Comparison of ENCODE assay signal across 1 cellular context in the genomic region with DNA sequence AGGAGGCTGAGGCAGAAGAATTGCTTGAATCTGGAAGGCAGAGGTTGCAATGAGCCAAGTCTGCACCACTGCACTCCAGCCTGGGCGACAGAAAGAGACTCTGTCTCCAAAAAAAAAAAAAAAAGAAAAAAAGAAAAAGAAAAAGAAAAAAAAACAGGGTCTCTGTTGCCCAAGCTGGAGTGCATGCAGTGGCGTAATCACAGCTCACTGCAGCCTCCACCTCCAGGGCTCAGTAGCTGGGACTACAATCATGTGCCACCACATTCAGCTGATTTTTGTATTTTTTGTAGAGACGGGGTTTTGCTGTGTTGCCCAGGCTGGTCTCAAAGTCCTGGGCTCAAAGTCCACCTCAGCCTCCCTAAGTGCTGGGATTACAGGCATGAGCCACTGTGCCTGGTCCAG.
TF ChIP-seq lines count a peak whose summit lies in the region.
"Not testable (repeated sequence)": the region's sequence is repeated elsewhere in the genome, so short reads cannot be mapped to it uniquely, and the experiment has no call there.

No MANE protein-coding gene starts in this region.

TF ChIP-seq in HepG2, 621 proteins besides CTCF, POLR2A, EP300 and RAD21 (continued from another document and continues in another):
- TF ChIP-seq, protein P1, sequence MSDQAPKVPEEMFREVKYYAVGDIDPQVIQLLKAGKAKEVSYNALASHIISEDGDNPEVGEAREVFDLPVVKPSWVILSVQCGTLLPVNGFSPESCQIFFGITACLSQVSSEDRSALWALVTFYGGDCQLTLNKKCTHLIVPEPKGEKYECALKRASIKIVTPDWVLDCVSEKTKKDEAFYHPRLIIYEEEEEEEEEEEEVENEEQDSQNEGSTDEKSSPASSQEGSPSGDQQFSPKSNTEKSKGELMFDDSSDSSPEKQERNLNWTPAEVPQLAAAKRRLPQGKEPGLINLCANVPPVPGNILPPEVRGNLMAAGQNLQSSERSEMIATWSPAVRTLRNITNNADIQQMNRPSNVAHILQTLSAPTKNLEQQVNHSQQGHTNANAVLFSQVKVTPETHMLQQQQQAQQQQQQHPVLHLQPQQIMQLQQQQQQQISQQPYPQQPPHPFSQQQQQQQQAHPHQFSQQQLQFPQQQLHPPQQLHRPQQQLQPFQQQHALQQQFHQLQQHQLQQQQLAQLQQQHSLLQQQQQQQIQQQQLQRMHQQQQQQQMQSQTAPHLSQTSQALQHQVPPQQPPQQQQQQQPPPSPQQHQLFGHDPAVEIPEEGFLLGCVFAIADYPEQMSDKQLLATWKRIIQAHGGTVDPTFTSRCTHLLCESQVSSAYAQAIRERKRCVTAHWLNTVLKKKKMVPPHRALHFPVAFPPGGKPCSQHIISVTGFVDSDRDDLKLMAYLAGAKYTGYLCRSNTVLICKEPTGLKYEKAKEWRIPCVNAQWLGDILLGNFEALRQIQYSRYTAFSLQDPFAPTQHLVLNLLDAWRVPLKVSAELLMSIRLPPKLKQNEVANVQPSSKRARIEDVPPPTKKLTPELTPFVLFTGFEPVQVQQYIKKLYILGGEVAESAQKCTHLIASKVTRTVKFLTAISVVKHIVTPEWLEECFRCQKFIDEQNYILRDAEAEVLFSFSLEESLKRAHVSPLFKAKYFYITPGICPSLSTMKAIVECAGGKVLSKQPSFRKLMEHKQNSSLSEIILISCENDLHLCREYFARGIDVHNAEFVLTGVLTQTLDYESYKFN (CRISPR knock-in tag; conservative IDR thresholded peaks at IDR 0.05), result peak; percentile 73
- not testable (repeated sequence) for TF ChIP-seq FOXP1, NR2F6, SOX13 (IDR thresholded peaks at IDR 0.05)
- TF ChIP-seq FOXP1 (CRISPR knock-in tag; IDR thresholded peaks at IDR 0.05) (peak; percentile 38; the same call in 1 of the 2 replicates), ZMYM3 (CRISPR knock-in tag; IDR thresholded peaks at IDR 0.05) (peak; percentile 84), RAD51 (IDR thresholded peaks at IDR 0.05; ENCODE audit: borderline replicate concordance) (peak; percentile 48; the same call in 1 of the 2 replicates), BCL6 (CRISPR knock-in tag; IDR thresholded peaks at IDR 0.05) (peak; percentile 36), ZNF12 (CRISPR knock-in tag; IDR thresholded peaks at IDR 0.05) (peak; percentile 24; the same call in 1 of the 2 replicates), ISL2 (CRISPR knock-in tag; IDR thresholded peaks at IDR 0.05) (0 out of 2 replicates have a peak, but pooled peaks have one; percentile 32), ZNF501 (CRISPR knock-in tag; IDR thresholded peaks at IDR 0.05) (0 out of 2 replicates have a peak, but pooled peaks have one; percentile 28), KAT8 (CRISPR knock-in tag; IDR thresholded peaks at IDR 0.05) (peak; percentile 58; the same call in 1 of the 2 replicates), FOXK1 (CRISPR knock-in tag; IDR thresholded peaks at IDR 0.05; ENCODE audit: borderline replicate concordance, low read depth) (peak; percentile 36; the same call in 1 of the 2 replicates), NR2F6 (CRISPR knock-in tag; IDR thresholded peaks at IDR 0.05) (peak; percentile 43; the same call in 1 of the 2 replicates), HNRNPL (IDR thresholded peaks at IDR 0.05; ENCODE audit: low read depth, low read length) (0 out of 2 replicates have a peak, but pooled peaks have one; percentile 27), KDM2A (CRISPR knock-in tag; IDR thresholded peaks at IDR 0.05; ENCODE audit: borderline replicate concordance, low read depth) (peak; percentile 47; the same call in 1 of the 2 replicates), XRCC5 (optimal IDR thresholded peaks at IDR 0.05; ENCODE audit: low read length) (peak; percentile 51), HNF4G (IDR thresholded peaks at IDR 0.05; ENCODE audit: borderline replicate concordance, low read depth, low read length) (peak; percentile 91), HNF4G (CRISPR knock-in tag; IDR thresholded peaks at IDR 0.05; ENCODE audit: borderline replicate concordance, low read depth) (peak; percentile 91; the same call in 1 of the 2 replicates), RXRA (CRISPR knock-in tag; IDR thresholded peaks at IDR 0.05) (peak; percentile 36; the same call in 1 of the 2 replicates), ZNF644 (CRISPR knock-in tag; IDR thresholded peaks at IDR 0.05; ENCODE audit: low read depth) (0 out of 2 replicates have a peak, but pooled peaks have one; percentile 72), GATAD2A (CRISPR knock-in tag; IDR thresholded peaks at IDR 0.05) (peak; percentile 84), RCOR2 (CRISPR knock-in tag; IDR thresholded peaks at IDR 0.05) (peak; percentile 74; the same call in 1 of the 2 replicates), PITX1 (CRISPR knock-in tag; IDR thresholded peaks at IDR 0.05) (0 out of 2 replicates have a peak, but pooled peaks have one; percentile 40), RXRB (CRISPR knock-in tag; IDR thresholded peaks at IDR 0.05; ENCODE audit: borderline replicate concordance) (peak; percentile 67), HDAC2 (CRISPR knock-in tag; IDR thresholded peaks at IDR 0.05) (peak; percentile 74), CEBPG (CRISPR knock-in tag; IDR thresholded peaks at IDR 0.05) (peak; percentile 83), SOX5 (CRISPR knock-in tag; IDR thresholded peaks at IDR 0.05; ENCODE audit: borderline replicate concordance) (peak; percentile 78), ERF (CRISPR knock-in tag; IDR thresholded peaks at IDR 0.05) (peak; percentile 68; the same call in 1 of the 2 replicates), SOX13 (CRISPR knock-in tag; conservative IDR thresholded peaks at IDR 0.05 in 1 of 2, IDR thresholded peaks at IDR 0.05 in 1 of 2) (peak in 1 of 2 experiments; percentile 70; a peak in 2 of 4 replicates), ELF3 (CRISPR knock-in tag; IDR thresholded peaks at IDR 0.05) (peak; percentile 57), SIX4 (CRISPR knock-in tag; IDR thresholded peaks at IDR 0.05) (peak; percentile 31; the same call in 1 of the 2 replicates), MAFF (IDR thresholded peaks at IDR 0.05; ENCODE audit: low read depth, low read length) (peak; percentile 24; the same call in 1 of the 2 replicates), NCOR1 (IDR thresholded peaks at IDR 0.05; ENCODE audit: borderline replicate concordance, low read length) (peak; percentile 84; the same call in 1 of the 2 replicates)
- TF ChIP-seq, protein P2, sequence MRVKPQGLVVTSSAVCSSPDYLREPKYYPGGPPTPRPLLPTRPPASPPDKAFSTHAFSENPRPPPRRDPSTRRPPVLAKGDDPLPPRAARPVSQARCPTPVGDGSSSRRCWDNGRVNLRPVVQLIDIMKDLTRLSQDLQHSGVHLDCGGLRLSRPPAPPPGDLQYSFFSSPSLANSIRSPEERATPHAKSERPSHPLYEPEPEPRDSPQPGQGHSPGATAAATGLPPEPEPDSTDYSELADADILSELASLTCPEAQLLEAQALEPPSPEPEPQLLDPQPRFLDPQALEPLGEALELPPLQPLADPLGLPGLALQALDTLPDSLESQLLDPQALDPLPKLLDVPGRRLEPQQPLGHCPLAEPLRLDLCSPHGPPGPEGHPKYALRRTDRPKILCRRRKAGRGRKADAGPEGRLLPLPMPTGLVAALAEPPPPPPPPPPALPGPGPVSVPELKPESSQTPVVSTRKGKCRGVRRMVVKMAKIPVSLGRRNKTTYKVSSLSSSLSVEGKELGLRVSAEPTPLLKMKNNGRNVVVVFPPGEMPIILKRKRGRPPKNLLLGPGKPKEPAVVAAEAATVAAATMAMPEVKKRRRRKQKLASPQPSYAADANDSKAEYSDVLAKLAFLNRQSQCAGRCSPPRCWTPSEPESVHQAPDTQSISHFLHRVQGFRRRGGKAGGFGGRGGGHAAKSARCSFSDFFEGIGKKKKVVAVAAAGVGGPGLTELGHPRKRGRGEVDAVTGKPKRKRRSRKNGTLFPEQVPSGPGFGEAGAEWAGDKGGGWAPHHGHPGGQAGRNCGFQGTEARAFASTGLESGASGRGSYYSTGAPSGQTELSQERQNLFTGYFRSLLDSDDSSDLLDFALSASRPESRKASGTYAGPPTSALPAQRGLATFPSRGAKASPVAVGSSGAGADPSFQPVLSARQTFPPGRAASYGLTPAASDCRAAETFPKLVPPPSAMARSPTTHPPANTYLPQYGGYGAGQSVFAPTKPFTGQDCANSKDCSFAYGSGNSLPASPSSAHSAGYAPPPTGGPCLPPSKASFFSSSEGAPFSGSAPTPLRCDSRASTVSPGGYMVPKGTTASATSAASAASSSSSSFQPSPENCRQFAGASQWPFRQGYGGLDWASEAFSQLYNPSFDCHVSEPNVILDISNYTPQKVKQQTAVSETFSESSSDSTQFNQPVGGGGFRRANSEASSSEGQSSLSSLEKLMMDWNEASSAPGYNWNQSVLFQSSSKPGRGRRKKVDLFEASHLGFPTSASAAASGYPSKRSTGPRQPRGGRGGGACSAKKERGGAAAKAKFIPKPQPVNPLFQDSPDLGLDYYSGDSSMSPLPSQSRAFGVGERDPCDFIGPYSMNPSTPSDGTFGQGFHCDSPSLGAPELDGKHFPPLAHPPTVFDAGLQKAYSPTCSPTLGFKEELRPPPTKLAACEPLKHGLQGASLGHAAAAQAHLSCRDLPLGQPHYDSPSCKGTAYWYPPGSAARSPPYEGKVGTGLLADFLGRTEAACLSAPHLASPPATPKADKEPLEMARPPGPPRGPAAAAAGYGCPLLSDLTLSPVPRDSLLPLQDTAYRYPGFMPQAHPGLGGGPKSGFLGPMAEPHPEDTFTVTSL (CRISPR knock-in tag; IDR thresholded peaks at IDR 0.05; ENCODE audit: borderline replicate concordance), result peak; percentile 62; the same call in 1 of the 2 replicates
- TF ChIP-seq, protein P3, sequence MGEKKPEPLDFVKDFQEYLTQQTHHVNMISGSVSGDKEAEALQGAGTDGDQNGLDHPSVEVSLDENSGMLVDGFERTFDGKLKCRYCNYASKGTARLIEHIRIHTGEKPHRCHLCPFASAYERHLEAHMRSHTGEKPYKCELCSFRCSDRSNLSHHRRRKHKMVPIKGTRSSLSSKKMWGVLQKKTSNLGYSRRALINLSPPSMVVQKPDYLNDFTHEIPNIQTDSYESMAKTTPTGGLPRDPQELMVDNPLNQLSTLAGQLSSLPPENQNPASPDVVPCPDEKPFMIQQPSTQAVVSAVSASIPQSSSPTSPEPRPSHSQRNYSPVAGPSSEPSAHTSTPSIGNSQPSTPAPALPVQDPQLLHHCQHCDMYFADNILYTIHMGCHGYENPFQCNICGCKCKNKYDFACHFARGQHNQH (CRISPR knock-in tag; IDR thresholded peaks at IDR 0.05), result peak; percentile 72; the same call in 1 of the 2 replicates
- TF ChIP-seq, protein P4, sequence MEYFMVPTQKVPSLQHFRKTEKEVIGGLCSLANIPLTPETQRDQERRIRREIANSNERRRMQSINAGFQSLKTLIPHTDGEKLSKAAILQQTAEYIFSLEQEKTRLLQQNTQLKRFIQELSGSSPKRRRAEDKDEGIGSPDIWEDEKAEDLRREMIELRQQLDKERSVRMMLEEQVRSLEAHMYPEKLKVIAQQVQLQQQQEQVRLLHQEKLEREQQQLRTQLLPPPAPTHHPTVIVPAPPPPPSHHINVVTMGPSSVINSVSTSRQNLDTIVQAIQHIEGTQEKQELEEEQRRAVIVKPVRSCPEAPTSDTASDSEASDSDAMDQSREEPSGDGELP (IDR thresholded peaks at IDR 0.05; ENCODE audit: borderline replicate concordance, low read depth), result peak; percentile 89
- TF ChIP-seq, protein P5, sequence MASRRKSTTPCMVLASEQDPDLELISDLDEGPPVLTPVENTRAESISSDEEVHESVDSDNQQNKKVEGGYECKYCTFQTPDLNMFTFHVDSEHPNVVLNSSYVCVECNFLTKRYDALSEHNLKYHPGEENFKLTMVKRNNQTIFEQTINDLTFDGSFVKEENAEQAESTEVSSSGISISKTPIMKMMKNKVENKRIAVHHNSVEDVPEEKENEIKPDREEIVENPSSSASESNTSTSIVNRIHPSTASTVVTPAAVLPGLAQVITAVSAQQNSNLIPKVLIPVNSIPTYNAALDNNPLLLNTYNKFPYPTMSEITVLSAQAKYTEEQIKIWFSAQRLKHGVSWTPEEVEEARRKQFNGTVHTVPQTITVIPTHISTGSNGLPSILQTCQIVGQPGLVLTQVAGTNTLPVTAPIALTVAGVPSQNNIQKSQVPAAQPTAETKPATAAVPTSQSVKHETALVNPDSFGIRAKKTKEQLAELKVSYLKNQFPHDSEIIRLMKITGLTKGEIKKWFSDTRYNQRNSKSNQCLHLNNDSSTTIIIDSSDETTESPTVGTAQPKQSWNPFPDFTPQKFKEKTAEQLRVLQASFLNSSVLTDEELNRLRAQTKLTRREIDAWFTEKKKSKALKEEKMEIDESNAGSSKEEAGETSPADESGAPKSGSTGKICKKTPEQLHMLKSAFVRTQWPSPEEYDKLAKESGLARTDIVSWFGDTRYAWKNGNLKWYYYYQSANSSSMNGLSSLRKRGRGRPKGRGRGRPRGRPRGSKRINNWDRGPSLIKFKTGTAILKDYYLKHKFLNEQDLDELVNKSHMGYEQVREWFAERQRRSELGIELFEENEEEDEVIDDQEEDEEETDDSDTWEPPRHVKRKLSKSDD (CRISPR knock-in tag; IDR thresholded peaks at IDR 0.05; ENCODE audit: low read depth), result peak; percentile 43; the same call in 1 of the 2 replicates
- TF ChIP-seq, protein P6, sequence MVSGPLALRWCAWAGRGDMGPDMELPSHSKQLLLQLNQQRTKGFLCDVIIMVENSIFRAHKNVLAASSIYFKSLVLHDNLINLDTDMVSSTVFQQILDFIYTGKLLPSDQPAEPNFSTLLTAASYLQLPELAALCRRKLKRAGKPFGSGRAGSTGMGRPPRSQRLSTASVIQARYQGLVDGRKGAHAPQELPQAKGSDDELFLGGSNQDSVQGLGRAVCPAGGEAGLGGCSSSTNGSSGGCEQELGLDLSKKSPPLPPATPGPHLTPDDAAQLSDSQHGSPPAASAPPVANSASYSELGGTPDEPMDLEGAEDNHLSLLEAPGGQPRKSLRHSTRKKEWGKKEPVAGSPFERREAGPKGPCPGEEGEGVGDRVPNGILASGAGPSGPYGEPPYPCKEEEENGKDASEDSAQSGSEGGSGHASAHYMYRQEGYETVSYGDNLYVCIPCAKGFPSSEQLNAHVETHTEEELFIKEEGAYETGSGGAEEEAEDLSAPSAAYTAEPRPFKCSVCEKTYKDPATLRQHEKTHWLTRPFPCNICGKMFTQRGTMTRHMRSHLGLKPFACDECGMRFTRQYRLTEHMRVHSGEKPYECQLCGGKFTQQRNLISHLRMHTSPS (CRISPR knock-in tag; IDR thresholded peaks at IDR 0.05; ENCODE audit: low read depth), result 0 out of 2 replicates have a peak, but pooled peaks have one; percentile 33
- TF ChIP-seq, protein P7, sequence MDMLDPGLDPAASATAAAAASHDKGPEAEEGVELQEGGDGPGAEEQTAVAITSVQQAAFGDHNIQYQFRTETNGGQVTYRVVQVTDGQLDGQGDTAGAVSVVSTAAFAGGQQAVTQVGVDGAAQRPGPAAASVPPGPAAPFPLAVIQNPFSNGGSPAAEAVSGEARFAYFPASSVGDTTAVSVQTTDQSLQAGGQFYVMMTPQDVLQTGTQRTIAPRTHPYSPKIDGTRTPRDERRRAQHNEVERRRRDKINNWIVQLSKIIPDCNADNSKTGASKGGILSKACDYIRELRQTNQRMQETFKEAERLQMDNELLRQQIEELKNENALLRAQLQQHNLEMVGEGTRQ (IDR thresholded peaks at IDR 0.05; ENCODE audit: low read depth, low read length), result 0 out of 2 replicates have a peak, but pooled peaks have one; percentile 43
- TF ChIP-seq, protein P7 (CRISPR knock-in tag; IDR thresholded peaks at IDR 0.05; ENCODE audit: borderline replicate concordance), result not testable (repeated sequence)
